In genomic region chr15:64144192-64144564, GRCh38 we compare ENCODE assay signal across 1 cellular context.
TF ChIP-seq lines count a peak whose summit lies in the region.

No MANE protein-coding gene starts in this region.

TF ChIP-seq in HepG2, 621 proteins besides CTCF, POLR2A, EP300 and RAD21:
- TF ChIP-seq AGO2 (optimal IDR thresholded peaks at IDR 0.05; ENCODE audit: low read depth, low read length), result peak; percentile 30
- TF ChIP-seq, protein P1, sequence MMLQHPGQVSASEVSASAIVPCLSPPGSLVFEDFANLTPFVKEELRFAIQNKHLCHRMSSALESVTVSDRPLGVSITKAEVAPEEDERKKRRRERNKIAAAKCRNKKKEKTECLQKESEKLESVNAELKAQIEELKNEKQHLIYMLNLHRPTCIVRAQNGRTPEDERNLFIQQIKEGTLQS (CRISPR knock-in tag; IDR thresholded peaks at IDR 0.05), result no peak
